ENCODE assay signal across 25 cellular contexts in genomic region chr2:25524507-25524906, GRCh38.
DNase-seq lines count a peak whose midpoint lies in the region; ATAC-seq, FAIRE-seq and TF ChIP-seq lines count a peak whose summit lies in the region.
"Had no signal": no experiment of that assay in that cellular context is flagged by ENCODE, and none has a peak within 500 bp of the region (broad histone marks: within the 10 kb centered on the region; RNA-seq: fewer than 3 reads in every experiment).

No MANE protein-coding gene starts in this region.

- CTCF ChIA-PET in WTC11 (lab: Charles Lee), result interaction anchor here (0.6 to 1.7 kb wide), 3 partner anchors 147 to 175 kb away, joined by 4 read pairs; no protein-coding TSS in a partner anchor

- TF ChIP-seq POLR2A in GM12892 (IDR thresholded peaks at IDR 0.05; ENCODE audit: low read depth, low read length), result no peak

- H3K4me1 ChIP-seq in psoas muscle, result no peaks in the 10 kb centered on the region
- H3K4me1 ChIP-seq: prostate gland, upper lobe of right lung had no signal

- ATAC-seq in HG02759 (IDR thresholded peaks at IDR 0.05; ENCODE audit: unreplicated experiment) (peak; percentile 62), WTC11 (no peak), psoas muscle (no peak), GM18870 (IDR thresholded peaks at IDR 0.05; ENCODE audit: unreplicated experiment) (no peak)
- ATAC-seq: activated CD8-positive, alpha-beta T cell treated with anti-CD3 and anti-CD28 coated beads for 36 hours; HCT116; stimulated activated naive B cell treated with anti-CD40 and anti-IgM and Interleukin-4, amounts not matched to agents 10 μg/mL and 1 μg/mL and 100 μg/mL, for 72 hours; upper lobe of right lung had no signal

- H3K27me3 Mint-ChIP-seq in WTC11 (ENCODE audit: low read depth), result no peaks in the 10 kb centered on the region
- H3K27me3 Mint-ChIP-seq: activated CD8-positive, alpha-beta T cell treated with anti-CD3 and anti-CD28 coated beads for 36 hours; B cell; brain; IgD-negative memory B cell; stimulated activated naive B cell treated with anti-CD40 and anti-IgM and Interleukin-4, amounts not matched to agents 10 μg/mL and 1 μg/mL and 100 μg/mL, for 72 hours had no signal

- H3K9me3 ChIP-seq in psoas muscle, result no peaks in the 10 kb centered on the region
- H3K9me3 ChIP-seq: left ventricle myocardium inferior, prostate gland, upper lobe of right lung had no signal

- 0 out of 2 replicates have a peak overlapping the region, but pooled peaks have one; percentile 19 for H3K27ac Mint-ChIP-seq in WTC11
- H3K27ac Mint-ChIP-seq: activated CD8-positive, alpha-beta T cell treated with anti-CD3 and anti-CD28 coated beads for 36 hours; B cell; brain; IgD-negative memory B cell; stimulated activated naive B cell treated with anti-CD40 and anti-IgM and Interleukin-4, amounts not matched to agents 10 μg/mL and 1 μg/mL and 100 μg/mL, for 72 hours had no signal

- POLR2A ChIA-PET in WTC11 (lab: Charles Lee), result interaction anchor here (0.7 kb wide), 1 partner anchor 266 kb away, joined by 9 read pairs; no protein-coding TSS in a partner anchor

- intact Hi-C loops in psoas muscle (cut with DNase I), result loop anchor here (5.0 to 10.0 kb wide), 3 partner anchors 150 to 180 kb away; partner anchors contain the start of gene DNMT3A (in 1 of the 2)

- no peaks in the 10 kb centered on the region for H3K9me3 Mint-ChIP-seq in WTC11
- H3K9me3 Mint-ChIP-seq: activated CD8-positive, alpha-beta T cell treated with anti-CD3 and anti-CD28 coated beads for 36 hours; brain; IgD-negative memory B cell; stimulated activated naive B cell treated with anti-CD40 and anti-IgM and Interleukin-4, amounts not matched to agents 10 μg/mL and 1 μg/mL and 100 μg/mL, for 72 hours had no signal

- H3K27me3 ChIP-seq in GM06990 (replicated peaks; ENCODE audit: control insufficient read depth, insufficient read depth, low read length) (no peaks in the 10 kb centered on the region), psoas muscle (ENCODE audit: insufficient read depth in 3 of 3, low read length in 2 of 3) (no peaks in the 10 kb centered on the region)
- H3K27me3 ChIP-seq: upper lobe of right lung had no signal

- no peak for TF ChIP-seq CTCF in GM06990 (IDR thresholded peaks at IDR 0.05; ENCODE audit: insufficient read depth, low read length, poor library complexity, severe bottlenecking)
- TF ChIP-seq CTCF in WTC11 (IDR thresholded peaks at IDR 0.05), result no peak
- TF ChIP-seq CTCF in psoas muscle (IDR thresholded peaks at IDR 0.05), result no peak

- 90 to 93% (median 92%) methylated on average over 5 of the region's 5 CpGs for WGBS in psoas muscle, 3 donors

- no peaks in the 10 kb centered on the region for H3K36me3 ChIP-seq in GM06990 (ENCODE audit: control insufficient read depth, insufficient read depth, low read length)
- H3K36me3 ChIP-seq in psoas muscle (ENCODE audit: insufficient read depth in 1 of 2, low read depth in 1 of 2), result no peaks in the 10 kb centered on the region
- H3K36me3 ChIP-seq: left ventricle myocardium inferior, prostate gland, upper lobe of right lung had no signal

- FAIRE-seq in GM12892 (lab: Jason Lieb, UNC), result peak; percentile 87
- FAIRE-seq: islet of Langerhans had no signal

- H3K4me1 Mint-ChIP-seq in WTC11, result peaks cover 6% of the 10 kb centered on the region

- H3K36me3 Mint-ChIP-seq in WTC11, result no peaks in the 10 kb centered on the region

- H3K4me3 Mint-ChIP-seq in WTC11, result no peak overlapping the region
- H3K4me3 Mint-ChIP-seq: activated CD8-positive, alpha-beta T cell treated with anti-CD3 and anti-CD28 coated beads for 36 hours; B cell; brain; IgD-negative memory B cell; stimulated activated naive B cell treated with anti-CD40 and anti-IgM and Interleukin-4, amounts not matched to agents 10 μg/mL and 1 μg/mL and 100 μg/mL, for 72 hours had no signal

- H3K27ac ChIP-seq in psoas muscle, result no peak overlapping the region
- H3K27ac ChIP-seq: left ventricle myocardium inferior, prostate gland, RWPE1, upper lobe of right lung had no signal

- H3K4me3 ChIP-seq in GM06990 (replicated peaks; ENCODE audit: low read depth, low read length) (no peak overlapping the region), psoas muscle (no peak overlapping the region)
- H3K4me3 ChIP-seq: left ventricle myocardium inferior, prostate gland, upper lobe of right lung had no signal

- peak; percentile 28 for DNase-seq in GM06990 (ENCODE audit: extremely low read depth, insufficient read length)
- DNase-seq in GM12892 (ENCODE audit: insufficient read length), result no peak
- DNase-seq in WTC11 (ENCODE audit: low spot score), result no peak
- DNase-seq in psoas muscle, result no peak
- no peak for DNase-seq in RKO (ENCODE audit: low spot score)
- no peak for DNase-seq in activated effector memory CD4-positive, alpha-beta T cell treated with anti-CD3 and anti-CD28 coated beads, Interleukin-2, amount 50 U/mL, for 16 hours
- DNase-seq: activated CD4-positive, alpha-beta T cell treated with anti-CD3 and anti-CD28 coated beads for 1 hour; activated CD8-positive, alpha-beta T cell treated with anti-CD3 and anti-CD28 coated beads for 36 hours; left ventricle myocardium inferior; NCI-H1048; NCI-H187 treated with DMSO at 0.1 percent for 48 hours; NCI-H526; stimulated activated CD4-positive, alpha-beta T cell treated with anti-CD3 and anti-CD28 coated beads, Interleukin-4, amount 100 ng/mL, for 4 hours; stimulated activated naive B cell treated with anti-CD40 and anti-IgM and Interleukin-4, amounts not matched to agents 10 μg/mL and 1 μg/mL and 100 μg/mL, for 72 hours; T-helper 1 cell; upper lobe of right lung had no signal

TF ChIP-seq in WTC11, 78 proteins besides CTCF, POLR2A, EP300 and RAD21 (continues in another document):
- TF ChIP-seq TEAD1 (CRISPR knock-in tag; IDR thresholded peaks at IDR 0.05), result no peak
- no peak for TF ChIP-seq ZNF396 (CRISPR knock-in tag; IDR thresholded peaks at IDR 0.05; ENCODE audit: borderline replicate concordance)
- TF ChIP-seq SOX15 (CRISPR knock-in tag; IDR thresholded peaks at IDR 0.05), result no peak
- TF ChIP-seq ZNF121 (CRISPR knock-in tag; IDR thresholded peaks at IDR 0.05), result no peak
- no peak for TF ChIP-seq ZSCAN18 (CRISPR knock-in tag; IDR thresholded peaks at IDR 0.05)
- no peak for TF ChIP-seq ZNF138 (CRISPR knock-in tag; conservative IDR thresholded peaks at IDR 0.05)
- no peak for TF ChIP-seq PRDM15 (CRISPR knock-in tag; IDR thresholded peaks at IDR 0.05)
- no peak for TF ChIP-seq GRHL2 (CRISPR knock-in tag; IDR thresholded peaks at IDR 0.05; ENCODE audit: insufficient replicate concordance, severe bottlenecking)
